In the genomic region with DNA sequence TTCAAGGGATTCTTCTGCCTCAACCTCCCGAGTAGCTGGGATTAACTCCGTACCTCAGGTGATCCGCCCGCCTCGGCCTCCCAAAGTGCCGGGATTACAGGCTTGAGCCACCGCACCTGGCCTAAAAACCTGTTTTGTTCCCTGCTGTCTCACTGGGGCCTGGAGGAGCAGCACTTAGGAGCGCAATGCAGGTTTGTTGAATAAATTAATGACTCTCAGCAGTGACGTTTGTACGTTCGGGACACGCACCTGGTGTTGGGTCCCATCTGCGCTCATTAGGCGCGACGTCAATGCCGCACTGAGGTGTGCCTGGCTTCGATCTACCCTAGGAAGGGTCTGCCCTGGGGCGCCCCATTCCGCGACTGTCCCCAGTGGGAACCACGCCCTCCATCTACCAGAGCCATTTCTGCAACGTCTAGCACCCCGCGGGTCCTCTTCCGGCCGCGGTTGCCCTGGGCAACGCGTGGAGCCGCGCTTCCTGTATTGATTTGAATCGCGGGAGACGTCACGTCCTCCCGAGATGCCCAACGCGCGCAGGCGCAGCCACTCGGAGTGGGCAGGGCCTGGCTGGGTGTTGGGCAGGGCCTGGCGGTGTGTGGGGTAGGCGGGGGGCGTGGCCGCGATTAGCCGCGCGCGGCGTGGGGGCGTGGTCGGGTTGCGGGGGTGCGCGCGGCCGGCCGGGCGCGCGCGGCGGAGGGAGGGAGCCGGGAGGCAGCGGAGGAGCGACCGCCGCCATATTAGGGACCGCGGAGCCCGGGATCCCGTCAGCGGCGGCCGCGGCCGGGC, we compare ENCODE assay signal across 8 cellular contexts. TPM values are rescaled to one million over a fixed set of nuclear protein-coding genes. Genes with fewer than 3 reads are reported as not detected.
DNase-seq lines count a peak whose midpoint lies in the region; ATAC-seq, FAIRE-seq and TF ChIP-seq lines count a peak whose summit lies in the region.

A gene (plus strand): TSS at position 714 of the 786 bp plus-strand sequence. CDS start 16,679 bp downstream, outside the sequence.

- H3K9ac ChIP-seq in BLaER1 treated with 17β-estradiol and CSF1 and Interleukin-3, amounts not matched to agents 10 nM and 100 nM = peak within 1 kb of the TSS; percentile 94 to 100 (median 98)
- peak within 1 kb of the TSS; percentile 95 for H3K9ac ChIP-seq in HepG2 (ENCODE audit: insufficient read depth, low read depth, low read length)

- no peaks in the 10 kb centered on the region for H3K9me3 Mint-ChIP-seq in dendritic cell treated with granulocyte-macrophage colony-stimulating factor and Interleukin-4, amounts not matched to agents 40 ng/mL and 50 ng/mL, for 4 days

- H3K4me3 ChIP-seq in BLaER1 treated with 17β-estradiol and CSF1 and Interleukin-3, amounts not matched to agents 10 nM and 100 nM = peak within 1 kb of the TSS; percentile 92 to 100 (median 96)
- H3K4me3 ChIP-seq in HepG2 (replicated peaks in 1 of 3; ENCODE audit: insufficient read depth in 1 of 3, low read depth in 2 of 3, low read length in 3 of 3) = peak within 1 kb of the TSS; percentile 82 to 96 (median 92)

- H3K36me3 ChIP-seq in BLaER1 treated with 17β-estradiol and CSF1 and Interleukin-3, amounts not matched to agents 10 nM and 100 nM = peaks cover 16 to 28% (median 23%) of the 10 kb centered on the region in 11 experiments
- peaks cover 3 to 16% of the 10 kb centered on the region in 2 experiments; a peak in 3 of 5 replicates for H3K36me3 ChIP-seq in HepG2 (replicated peaks in 1 of 2; ENCODE audit: control insufficient read depth in 1 of 2, insufficient read depth in 2 of 2, low read length in 2 of 2)

- 0 out of 4 replicates have a peak, but pooled peaks of 1 of the 2 experiments have one; percentile 39 for TF ChIP-seq EP300 in HepG2 (IDR thresholded peaks at IDR 0.05; ENCODE audit: low read depth in 2 of 2, low read length in 2 of 2)
- peak; percentile 19; the same call in 1 of the 2 replicates for TF ChIP-seq EP300 in HepG2 (CRISPR knock-in tag; IDR thresholded peaks at IDR 0.05; ENCODE audit: borderline replicate concordance)

- H3K27ac Mint-ChIP-seq in dendritic cell treated with granulocyte-macrophage colony-stimulating factor and Interleukin-4, amounts not matched to agents 40 ng/mL and 50 ng/mL, for 4 days = peak within 1 kb of the TSS; percentile 95

- BruUV-seq in HepG2 (replicated peaks; lab: Mats Ljungman, UMichigan) = TSS peak; percentile 80

- peak; percentile 48 for TF ChIP-seq CTCF in HepG2 (CRISPR knock-in tag; IDR thresholded peaks at IDR 0.05)

- CTCF ChIA-PET in HepG2 (lab: Yijun Ruan, JAX; ENCODE audit: low intra/inter-chr PET ratio, low total read pairs) = no interaction called here

- no peaks in the 10 kb centered on the region for H3K27me3 ChIP-seq in BLaER1 treated with 17β-estradiol and CSF1 and Interleukin-3, amounts not matched to agents 10 nM and 100 nM
- no peaks in the 10 kb centered on the region for H3K27me3 ChIP-seq in HepG2 (ENCODE audit: control insufficient read depth in 1 of 2, insufficient read depth in 2 of 2, low read length in 2 of 2)

- DNase-seq in NCI-H748 (lab: John Stamatoyannopoulos, UW; ENCODE audit: unreplicated experiment) (peak; percentile 98), HepG2 (ENCODE audit: low spot score) (peak; percentile 95)
- peak; percentile 98 to 99 for DNase-seq in activated CD4-positive, alpha-beta T cell treated with anti-CD3 and anti-CD28 coated beads, Interleukin-2, amount 50 U/mL, for 24 hours (ENCODE audit: low read depth in 1 of 2, low spot score in 1 of 2)
- peak; percentile 99 for DNase-seq in stimulated activated CD4-positive, alpha-beta T cell treated with anti-CD3 and anti-CD28 coated beads, Interleukin-4, amount 100 ng/mL, for 1 hour

- WGBS in HepG2 (ENCODE audit: low lambda C conversion rate) = 0% methylated on average over 7 of the region's 79 CpGs

- peaks cover 33 to 36% (median 35%) of the 10 kb centered on the region in 11 experiments for H4K20me1 ChIP-seq in BLaER1 treated with 17β-estradiol and CSF1 and Interleukin-3, amounts not matched to agents 10 nM and 100 nM
- peaks cover 2% of the 10 kb centered on the region; the same call in 1 of the 2 replicates for H4K20me1 ChIP-seq in HepG2 (ENCODE audit: insufficient read depth, low read length)

- peak within 1 kb of the TSS; percentile 44 for H2AFZ ChIP-seq in HepG2 (ENCODE audit: low read length)

- no peaks in the 10 kb centered on the region for H3K27me3 Mint-ChIP-seq in dendritic cell treated with granulocyte-macrophage colony-stimulating factor and Interleukin-4, amounts not matched to agents 40 ng/mL and 50 ng/mL, for 4 days

- H3K36me3 Mint-ChIP-seq in dendritic cell treated with granulocyte-macrophage colony-stimulating factor and Interleukin-4, amounts not matched to agents 40 ng/mL and 50 ng/mL, for 4 days (ENCODE audit: low read depth) = peaks cover 42% of the 10 kb centered on the region

- intact Hi-C loops in dendritic cell treated with granulocyte-macrophage colony-stimulating factor and Interleukin-4, amounts not matched to agents 40 ng/mL and 50 ng/mL, for 4 days (cut with micrococcal nuclease) = loop anchor here (2.0 kb wide), 1 partner anchor 67 kb away; a partner anchor contains a TSS
- intact Hi-C loops in HepG2 (cut with micrococcal nuclease; ENCODE audit: unreplicated experiment) = loop anchor here (5.0 kb wide), 1 partner anchor 67 kb away; a partner anchor contains a TSS

- TF ChIP-seq POLR2A in HepG2 (IDR thresholded peaks at IDR 0.05; ENCODE audit: insufficient read depth in 1 of 2, low read depth in 2 of 2, low read length in 2 of 2) = peak; percentile 56 to 64; a peak in 3 of 4 replicates

- FAIRE-seq in HepG2 (lab: Jason Lieb, UNC) = peak; percentile 60

- H3K4me2 ChIP-seq in BLaER1 treated with 17β-estradiol and CSF1 and Interleukin-3, amounts not matched to agents 10 nM and 100 nM = peak within 1 kb of the TSS; percentile 95 to 99 (median 97)
- H3K4me2 ChIP-seq in HepG2 (ENCODE audit: low read depth, low read length) = peak within 1 kb of the TSS; percentile 94

- in situ Hi-C loops in HepG2 (cut with HindIII; ENCODE audit: extremely low pct_ligation_motif_present, low pct_unique_long_range_greater_than_20kb) = no loop called here

- POLR2A ChIA-PET in HepG2 (lab: Yijun Ruan, JAX) = no interaction called here

- H3K9me3 ChIP-seq in BLaER1 treated with 17β-estradiol and CSF1 and Interleukin-3, amounts not matched to agents 10 nM and 100 nM (replicated peaks in 1 of 11) = no peaks in the 10 kb centered on the region
- no peaks in the 10 kb centered on the region for H3K9me3 ChIP-seq in HepG2 (ENCODE audit: low read length)

- peaks cover 34 to 53% (median 39%) of the 10 kb centered on the region in 10 experiments for H3K4me1 ChIP-seq in BLaER1 treated with 17β-estradiol and CSF1 and Interleukin-3, amounts not matched to agents 10 nM and 100 nM
- peaks cover 57% of the 10 kb centered on the region for H3K4me1 ChIP-seq in HepG2 (ENCODE audit: insufficient read depth, low read length)

- H3K27ac ChIP-seq in BLaER1 treated with 17β-estradiol and CSF1 and Interleukin-3, amounts not matched to agents 10 nM and 100 nM = peak within 1 kb of the TSS; percentile 90 to 97 (median 94)
- H3K27ac ChIP-seq in HepG2 (ENCODE audit: extremely low read length, insufficient read depth, low read length) = peak within 1 kb of the TSS; percentile 84

- ATAC-seq in GM19351 (IDR thresholded peaks at IDR 0.05; ENCODE audit: unreplicated experiment) = peak; percentile 91
- peak; percentile 89 for ATAC-seq in HG03521 (IDR thresholded peaks at IDR 0.05; ENCODE audit: unreplicated experiment)
- peak; percentile 78 for ATAC-seq in HepG2

- H3K4me1 Mint-ChIP-seq in dendritic cell treated with granulocyte-macrophage colony-stimulating factor and Interleukin-4, amounts not matched to agents 40 ng/mL and 50 ng/mL, for 4 days (ENCODE audit: low read depth) = peaks cover 55% of the 10 kb centered on the region

- TF ChIP-seq RAD21 in HepG2 (CRISPR knock-in tag; IDR thresholded peaks at IDR 0.05) = no peak

- peak within 1 kb of the TSS; percentile 99 for H3K4me3 Mint-ChIP-seq in dendritic cell treated with granulocyte-macrophage colony-stimulating factor and Interleukin-4, amounts not matched to agents 40 ng/mL and 50 ng/mL, for 4 days

- H3K79me2 ChIP-seq in HepG2 (ENCODE audit: insufficient read depth, low read length) = peaks cover 38% of the 10 kb centered on the region

TF ChIP-seq in HepG2, 621 proteins besides CTCF, POLR2A, EP300 and RAD21 (continues in another document):
- no peak for TF ChIP-seq ZNF816 (CRISPR knock-in tag; IDR thresholded peaks at IDR 0.05; ENCODE audit: borderline replicate concordance)
- peak; percentile 77; the same call in 1 of the 2 replicates for TF ChIP-seq DNMT1 (CRISPR knock-in tag; IDR thresholded peaks at IDR 0.05)
- TF ChIP-seq ZNF354B (CRISPR knock-in tag; IDR thresholded peaks at IDR 0.05) = no peak

RNA-seq across cellular contexts. Expression of the gene that starts here (rescaled TPM):
- total RNA-seq in HepG2 (2016; rRNA removed; fragmentation: Illumina TruSeq; extraction: Trizol) = 18.3 and 29.0 TPM in 2 replicates
- total RNA-seq in HepG2 (2016; cell fraction: cytosol; rRNA removed; fragmentation: Illumina TruSeq; extraction: Trizol; ENCODE audit: low read depth) = 7.3 and 8.3 TPM in 2 replicates
- total RNA-seq in HepG2 (2016; cell fraction: insoluble cytoplasmic fraction; rRNA removed; fragmentation: Illumina TruSeq; extraction: Trizol) = 14.2 and 28.7 TPM in 2 replicates
- 11.9 and 12.1 TPM in 2 replicates for total RNA-seq in HepG2 (2016; cell fraction: membrane; rRNA removed; fragmentation: Illumina TruSeq; extraction: Trizol)
- 13.9 and 16.7 TPM in 2 replicates for total RNA-seq in HepG2 (2016; cell fraction: nucleus; rRNA removed; fragmentation: Illumina TruSeq; extraction: Trizol)
- polyA plus RNA-seq in HepG2 (2011; rRNA removed) = 30.8 and 39.2 TPM in 2 replicates
- 14.2 and 18.0 TPM in 2 replicates for polyA plus RNA-seq in HepG2 (2011; cell fraction: cytosol; rRNA removed)
- 95.9 and 102 TPM in 2 replicates for polyA plus RNA-seq in HepG2 (2011; cell fraction: nucleus; rRNA removed)
- polyA plus RNA-seq in HepG2 (2012) = 24.3 and 37.8 TPM in 2 replicates
- 1.6 and 2.9 TPM in 2 replicates for polyA plus RNA-seq in HepG2 (2016; cell fraction: cytosol; fragmentation: Illumina TruSeq; extraction: Trizol; ENCODE audit: low read depth)
- 17.3 and 26.9 TPM in 2 replicates for polyA plus RNA-seq in HepG2 (2016; cell fraction: insoluble cytoplasmic fraction; fragmentation: Illumina TruSeq; extraction: Trizol; ENCODE audit: low read depth)
- polyA plus RNA-seq in HepG2 (2016; cell fraction: membrane; fragmentation: Illumina TruSeq; extraction: Trizol; ENCODE audit: low read depth) = 6.0 and 6.7 TPM in 2 replicates
- 52.3 and 54.5 TPM in 2 replicates for polyA plus RNA-seq in HepG2 (2016; cell fraction: nucleus; fragmentation: Illumina TruSeq; extraction: Trizol; ENCODE audit: insufficient read depth, low read depth)
- polyA minus RNA-seq in HepG2 (2011; rRNA and poly(A)+ RNA removed; ENCODE audit: low replicate concordance) = 18.4 and 43.6 TPM in 2 replicates
- polyA minus RNA-seq in HepG2 (2011; cell fraction: cytosol; rRNA and poly(A)+ RNA removed) = 15.1 and 16.5 TPM in 2 replicates
- 17.9 and 24.6 TPM in 2 replicates for polyA minus RNA-seq in HepG2 (2011; cell fraction: nucleus; rRNA and poly(A)+ RNA removed)

Comparison
In these comparisons a context has a peak if more than half of its experiments do, and no peak if none do; other contexts are left out.
1. Peak in every context shown above with its lines: DNase-seq, ATAC-seq, H3K4me3 ChIP-seq and H3K27ac ChIP-seq.